Comparison of ENCODE assay signal across 1 cellular context in genomic region chr2:20962939-20963543, GRCh38.
A peak's percentile ranks its signal among the peaks of the same experiment; 100 is the strongest.
TF ChIP-seq lines count a peak whose summit lies in the region.

No MANE protein-coding gene starts in this region.

TF ChIP-seq in HepG2, 621 proteins besides CTCF, POLR2A, EP300 and RAD21 (continued from another document):
- TF ChIP-seq HNF1B (CRISPR knock-in tag; IDR thresholded peaks at IDR 0.05), result peak; percentile 31; the same call in 1 of the 2 replicates
- TF ChIP-seq SMARCC2 (IDR thresholded peaks at IDR 0.05), result no peak
- TF ChIP-seq MTF2 (CRISPR knock-in tag; IDR thresholded peaks at IDR 0.05; ENCODE audit: borderline replicate concordance), result no peak
- peak; percentile 49; the same call in 1 of the 2 replicates for TF ChIP-seq KDM2A (CRISPR knock-in tag; IDR thresholded peaks at IDR 0.05; ENCODE audit: borderline replicate concordance, low read depth)
